ENCODE assay signal across 8 cellular contexts in the genomic region with DNA sequence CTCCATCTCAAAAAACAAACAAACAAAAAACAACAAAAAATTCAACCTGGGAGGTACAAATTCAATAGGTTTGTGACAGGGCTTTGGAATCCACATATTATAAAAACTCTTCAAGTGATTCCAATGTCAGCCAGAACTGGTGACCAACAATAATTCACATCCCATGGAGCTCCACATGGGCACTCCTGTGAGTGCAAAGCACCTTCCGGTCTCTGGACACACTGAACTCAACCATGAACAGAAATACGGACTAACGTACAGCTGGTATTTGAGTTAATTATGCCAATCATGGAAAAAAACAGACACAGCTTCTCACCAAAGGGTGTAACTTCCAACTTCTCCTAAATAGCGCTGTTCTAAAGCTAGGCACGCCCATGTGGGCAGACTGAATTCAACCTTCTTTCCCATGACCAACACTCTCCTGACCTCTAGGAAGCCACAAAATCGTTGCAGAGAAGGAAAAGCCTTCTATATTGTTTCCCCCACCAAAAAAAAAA.
DNase-seq lines count a peak whose midpoint lies in the region; ATAC-seq and TF ChIP-seq lines count a peak whose summit lies in the region.
"Not testable (repeated sequence)": the region's sequence is repeated elsewhere in the genome, so short reads cannot be mapped to it uniquely, and the experiment has no call there.

No MANE protein-coding gene starts in this region.

- H2AFZ ChIP-seq in neural cell (ENCODE audit: low read depth, low read length): not testable (repeated sequence)

- not testable (repeated sequence) for H3K9me3 ChIP-seq in T-helper 17 cell (ENCODE audit: control insufficient read depth, low read length, poor library complexity, severe bottlenecking); neural cell (ENCODE audit: low read length); tibial nerve

- peak; percentile 25 for ATAC-seq in GM21737 (IDR thresholded peaks at IDR 0.05; ENCODE audit: unreplicated experiment)
- peak; percentile 36 for ATAC-seq in HG03439 (IDR thresholded peaks at IDR 0.05; ENCODE audit: unreplicated experiment)
- peak; percentile 23 for ATAC-seq in T-helper 17 cell
- ATAC-seq in left cardiac atrium: peak; percentile 79 to 89

- not testable (repeated sequence) for TF ChIP-seq POLR2A in tibial nerve (IDR thresholded peaks at IDR 0.05)

- CTCF ChIA-PET in MCF 10A (lab: Yijun Ruan, JAX): interaction anchor here (0.6 kb wide), 1 partner anchor 43 kb away, joined by 4 read pairs; no protein-coding TSS in a partner anchor

- not testable (repeated sequence) for H3K79me2 ChIP-seq in neural cell (replicated peaks; ENCODE audit: insufficient read depth, low read length)

- H3K4me3 ChIP-seq in GM12864 (ENCODE audit: low read depth, low read length): peak overlapping the region; percentile 86
- peak overlapping the region; percentile 74 for H3K4me3 ChIP-seq in neural cell (ENCODE audit: low read length)
- H3K4me3 ChIP-seq in tibial nerve: peak overlapping the region in 3 of 4 donors; percentile 89 to 97 (median 90)

- no CpG with 5 or more reads among the region's 6 CpGs for WGBS in tibial nerve, 2 donors

- H3K36me3 ChIP-seq in neural cell (ENCODE audit: insufficient read depth, low read length); tibial nerve: not testable (repeated sequence)

- not testable (repeated sequence) for DNase-seq in GM12864 (ENCODE audit: low read depth); T-helper 17 cell; MCF 10A (ENCODE audit: unreplicated experiment); left cardiac atrium; tibial nerve (ENCODE audit: low spot score in 2 of 2)

- intact Hi-C loops in MCF 10A (cut with micrococcal nuclease); left cardiac atrium (cut with DNase I): not testable (repeated sequence)

- POLR2A ChIA-PET in MCF 10A (lab: Yijun Ruan, JAX): interaction anchor here (0.6 to 1.3 kb wide), 2 partner anchors 64 to 184 kb away, joined by 3 to 5 read pairs; no protein-coding TSS in a partner anchor

- not testable (repeated sequence) for H3K4me2 ChIP-seq in neural cell (ENCODE audit: low read length)

- H4K20me1 ChIP-seq in neural cell (ENCODE audit: insufficient read depth): not testable (repeated sequence)

- H3K9me2 ChIP-seq in neural cell (ENCODE audit: insufficient read depth, low read length): not testable (repeated sequence)

- TF ChIP-seq EP300 in neural cell (conservative IDR thresholded peaks at IDR 0.05; ENCODE audit: poor library complexity, severe bottlenecking); tibial nerve (IDR thresholded peaks at IDR 0.05): not testable (repeated sequence)

- H3K9me3 Mint-ChIP-seq in MCF 10A (ENCODE audit: unreplicated experiment): not testable (repeated sequence)

- H3K4me1 ChIP-seq in tibial nerve: not testable (repeated sequence)

- H3K27me3 ChIP-seq in neural cell (ENCODE audit: insufficient read depth, low read depth, low read length); tibial nerve: not testable (repeated sequence)

- not testable (repeated sequence) for TF ChIP-seq CTCF in GM12864 (IDR thresholded peaks at IDR 0.05; ENCODE audit: low read depth, low read length, missing control alignments); MCF 10A (IDR thresholded peaks at IDR 0.05; ENCODE audit: unreplicated experiment); neural cell (IDR thresholded peaks at IDR 0.05; ENCODE audit: poor library complexity, severe bottlenecking); tibial nerve (IDR thresholded peaks at IDR 0.05)

- not testable (repeated sequence) for H3K4me1 Mint-ChIP-seq in T-helper 17 cell; MCF 10A (ENCODE audit: insufficient read depth, unreplicated experiment)

- H3K27me3 Mint-ChIP-seq in T-helper 17 cell; MCF 10A (ENCODE audit: insufficient read depth, unreplicated experiment): not testable (repeated sequence)

- not testable (repeated sequence) for H3F3A ChIP-seq in neural cell (ENCODE audit: insufficient read depth, low read length, poor library complexity, severe bottlenecking)

- H3K27ac Mint-ChIP-seq in T-helper 17 cell: peak overlapping the region; percentile 84
- peak overlapping the region; percentile 93 for H3K27ac Mint-ChIP-seq in MCF 10A (ENCODE audit: low read depth, unreplicated experiment)

- H3K4me3 Mint-ChIP-seq in T-helper 17 cell: peak overlapping the region; percentile 93
- peak overlapping the region; percentile 76 for H3K4me3 Mint-ChIP-seq in MCF 10A (ENCODE audit: unreplicated experiment)

- not testable (repeated sequence) for TF ChIP-seq RAD21 in neural cell (conservative IDR thresholded peaks at IDR 0.05)

- not testable (repeated sequence) for H3K27ac ChIP-seq in neural cell (ENCODE audit: low read length)
- H3K27ac ChIP-seq in tibial nerve: peak overlapping the region in 3 of 4 donors; percentile 95 to 97 (median 95)

- TSS peak; percentile 40 for BruUV-seq in MCF 10A (replicated peaks; lab: Mats Ljungman, UMichigan)

- peak overlapping the region; percentile 75 for H3K9ac ChIP-seq in neural cell (ENCODE audit: low read length)

- not testable (repeated sequence) for H3K36me3 Mint-ChIP-seq in T-helper 17 cell (ENCODE audit: low read depth); MCF 10A (ENCODE audit: insufficient read depth, unreplicated experiment)

Comparison
In these comparisons a context has a peak if more than half of its experiments do, and no peak if none do; other contexts are left out.
1. ATAC-seq: peak in every context shown above with its lines; median percentile 84 in left cardiac atrium; 36 in HG03439; 25 in GM21737; 23 in T-helper 17 cell.